8 cellular contexts compared by ENCODE assay signal in genomic region chr11:71977743-71978418, GRCh38. TPM values are rescaled to one million over a fixed set of nuclear protein-coding genes. Genes with fewer than 3 reads are reported as not detected.
DNase-seq lines count a peak whose midpoint lies in the region; ATAC-seq and TF ChIP-seq lines count a peak whose summit lies in the region.

No MANE protein-coding gene starts in this region.

- WGBS in prostate gland = 45% methylated on average over 7 of the region's 7 CpGs

- H3K4me3 Mint-ChIP-seq in Calu3 (ENCODE audit: low read depth, unreplicated experiment) (no peak overlapping the region), HFFc6 (no peak overlapping the region)

- peak; percentile 79 for ATAC-seq in PC-3
- ATAC-seq in HG03095 (IDR thresholded peaks at IDR 0.05; ENCODE audit: unreplicated experiment) = no peak

- TF ChIP-seq CTCF in Calu3 (IDR thresholded peaks at IDR 0.05; ENCODE audit: unreplicated experiment) = peak; percentile 42
- peak; percentile 89 for TF ChIP-seq CTCF in HFFc6 (IDR thresholded peaks at IDR 0.05)
- TF ChIP-seq CTCF in PC-3 (conservative IDR thresholded peaks at IDR 0.05; ENCODE audit: low read depth, low read length) = peak; percentile 89
- peak in 3 of 4 experiments; percentile 66 to 81 (median 81) for TF ChIP-seq CTCF in prostate gland (IDR thresholded peaks at IDR 0.05)

- CTCF ChIA-PET in Calu3 (lab: Charles Lee) = no interaction called here
- CTCF ChIA-PET in PC-3 (lab: Charles Lee) = no interaction called here

- DNase-seq in Calu3 = peak; percentile 59
- peak; percentile 54 for DNase-seq in HFFc6
- peak; percentile 81 for DNase-seq in PC-3
- DNase-seq in activated gamma-delta T cell treated with anti-CD3 and anti-CD28 coated beads, Interleukin-2, amount 50 U/mL, for 16 hours (ENCODE audit: low read depth) = peak; percentile 19
- peak; percentile 34 for DNase-seq in glomerular endothelial cell (ENCODE audit: extremely low read depth, low read depth, low spot score)
- DNase-seq in prostate gland (ENCODE audit: low spot score) = peak; percentile 52
- DNase-seq in islet precursor cell = no peak

- H3K9me3 ChIP-seq in PC-3 (ENCODE audit: low read length) (no peaks in the 10 kb centered on the region), prostate gland (no peaks in the 10 kb centered on the region)

- H3K27me3 Mint-ChIP-seq in Calu3 (ENCODE audit: unreplicated experiment) (no peaks in the 10 kb centered on the region), HFFc6 (ENCODE audit: insufficient read depth) (peaks cover 4% of the 10 kb centered on the region; the same call in 1 of the 2 replicates)

- POLR2A ChIA-PET in PC-3 (lab: Charles Lee; ENCODE audit: unreplicated experiment) = no interaction called here

- no peak overlapping the region for H3K27ac ChIP-seq in PC-3 (ENCODE audit: low read length)
- H3K27ac ChIP-seq in prostate gland = no peak overlapping the region

- no peaks in the 10 kb centered on the region for H3K9me3 Mint-ChIP-seq in Calu3 (ENCODE audit: low read depth, unreplicated experiment)
- no peaks in the 10 kb centered on the region for H3K9me3 Mint-ChIP-seq in HFFc6

- TF ChIP-seq POLR2A in prostate gland (IDR thresholded peaks at IDR 0.05) = no peak

- H3K9ac ChIP-seq in PC-3 (ENCODE audit: low read length) = no peak overlapping the region

- no peaks in the 10 kb centered on the region for H3F3A ChIP-seq in PC-3 (ENCODE audit: low read length, unreplicated experiment)

- no peak overlapping the region for H2AFZ ChIP-seq in PC-3 (ENCODE audit: low read length)

- H3K36me3 Mint-ChIP-seq in Calu3 (ENCODE audit: insufficient read depth, unreplicated experiment) = peaks cover 9% of the 10 kb centered on the region
- H3K36me3 Mint-ChIP-seq in HFFc6 (ENCODE audit: low read depth) = peaks cover 4% of the 10 kb centered on the region; the same call in 1 of the 2 replicates

- H3K36me3 ChIP-seq in PC-3 (ENCODE audit: low read depth, low read length) (peaks cover 14% of the 10 kb centered on the region; the same call in 1 of the 2 replicates), prostate gland (no peaks in the 10 kb centered on the region)

- intact Hi-C loops in Calu3 (cut with micrococcal nuclease; ENCODE audit: unreplicated experiment) = loop anchor here (5.0 kb wide), 1 partner anchor 454 kb away; the partner anchor contains the start of gene CLPB
- intact Hi-C loops in PC-3 (cut with micrococcal nuclease) = no loop called here
- intact Hi-C loops in prostate gland (cut with DNase I) = loop anchor here (2.0 to 5.0 kb wide), 3 partner anchors 35 to 164 kb away; no protein-coding TSS in a partner anchor

- no peak overlapping the region for H3K4me2 ChIP-seq in PC-3 (ENCODE audit: low read length)

- BruUV-seq in Calu3 (replicated peaks; lab: Mats Ljungman, UMichigan) (no TSS peak), PC-3 (replicated peaks; lab: Mats Ljungman, UMichigan) (no TSS peak)

- H3K79me2 ChIP-seq in PC-3 (ENCODE audit: low read length) = no peaks in the 10 kb centered on the region

- H3K27ac Mint-ChIP-seq in Calu3 (ENCODE audit: unreplicated experiment) (no peak overlapping the region), HFFc6 (no peak overlapping the region)

- H4K20me1 ChIP-seq in PC-3 (ENCODE audit: low read length) = no peaks in the 10 kb centered on the region

- H3K4me1 ChIP-seq in PC-3 (ENCODE audit: insufficient read depth, low read length) (no peaks in the 10 kb centered on the region), prostate gland (replicated peaks) (no peaks in the 10 kb centered on the region)

- H3K4me1 Mint-ChIP-seq in Calu3 (ENCODE audit: low read depth, unreplicated experiment) (no peaks in the 10 kb centered on the region), HFFc6 (ENCODE audit: low read depth) (peaks cover 21% of the 10 kb centered on the region)

- H3K9me2 ChIP-seq in PC-3 (replicated peaks; ENCODE audit: low read length) = no peaks in the 10 kb centered on the region

- H3K27me3 ChIP-seq in PC-3 (ENCODE audit: low read length) = no peaks in the 10 kb centered on the region
- H3K27me3 ChIP-seq in prostate gland (replicated peaks; ENCODE audit: insufficient read depth) = no peaks in the 10 kb centered on the region

- H3K4me3 ChIP-seq in PC-3 (ENCODE audit: low read length) = no peak overlapping the region
- no peak overlapping the region for H3K4me3 ChIP-seq in prostate gland

RNA-seq across cellular contexts. Expression of gene IL18BP, which starts 20.8 kb away (rescaled TPM):
- total RNA-seq in Calu3 (2022) = 12.4 and 13.2 TPM in 2 replicates
- total RNA-seq in HFFc6 (2021; fragmentation: NEBNext Ultra II Directional; extraction: Animal tissue kit (Norgen Biotek cat#: 25700)) = 1 to 10 TPM; 1.5 to 2.3 (median 1.8) TPM
- total RNA-seq in PC-3 (2014; rRNA removed) = 6.5 and 7.2 TPM in 2 replicates
- total RNA-seq in glomerular endothelial cell = 3.7 and 14.8 TPM in 2 replicates
- total RNA-seq in prostate gland = 10 to 100 TPM in 1 of 2 donors, 1 to 10 TPM in 1; 3.1 to 13.9 TPM

RNA-seq across cellular contexts. Expression of gene RNF121, which starts 49.0 kb away (rescaled TPM):
- total RNA-seq in Calu3 (2022) (51.7 and 52.3 TPM in 2 replicates), PC-3 (2014; rRNA removed) (37.3 and 40.2 TPM in 2 replicates), glomerular endothelial cell (30.5 and 31.4 TPM in 2 replicates), prostate gland (10 to 100 TPM; 32.4 to 48.0 TPM)
- total RNA-seq in HFFc6 (2021; fragmentation: NEBNext Ultra II Directional; extraction: Animal tissue kit (Norgen Biotek cat#: 25700)) = 10 to 100 TPM; 36.7 to 41.6 (median 38.7) TPM

RNA-seq across cellular contexts. Expression of gene XNDC1N, which starts 49.5 kb away (rescaled TPM):
- total RNA-seq in Calu3 (2022) (18.5 and 20.4 TPM in 2 replicates), PC-3 (2014; rRNA removed) (5.0 and 14.0 TPM in 2 replicates), glomerular endothelial cell (2.5 and 8.3 TPM in 2 replicates), prostate gland (1 to 10 TPM; 4.9 to 7.7 TPM)
- 1 to 10 TPM; 2.3 to 4.0 (median 3.4) TPM for total RNA-seq in HFFc6 (2021; fragmentation: NEBNext Ultra II Directional; extraction: Animal tissue kit (Norgen Biotek cat#: 25700))
